ENCODE assay signal across 8 cellular contexts in the genomic region with DNA sequence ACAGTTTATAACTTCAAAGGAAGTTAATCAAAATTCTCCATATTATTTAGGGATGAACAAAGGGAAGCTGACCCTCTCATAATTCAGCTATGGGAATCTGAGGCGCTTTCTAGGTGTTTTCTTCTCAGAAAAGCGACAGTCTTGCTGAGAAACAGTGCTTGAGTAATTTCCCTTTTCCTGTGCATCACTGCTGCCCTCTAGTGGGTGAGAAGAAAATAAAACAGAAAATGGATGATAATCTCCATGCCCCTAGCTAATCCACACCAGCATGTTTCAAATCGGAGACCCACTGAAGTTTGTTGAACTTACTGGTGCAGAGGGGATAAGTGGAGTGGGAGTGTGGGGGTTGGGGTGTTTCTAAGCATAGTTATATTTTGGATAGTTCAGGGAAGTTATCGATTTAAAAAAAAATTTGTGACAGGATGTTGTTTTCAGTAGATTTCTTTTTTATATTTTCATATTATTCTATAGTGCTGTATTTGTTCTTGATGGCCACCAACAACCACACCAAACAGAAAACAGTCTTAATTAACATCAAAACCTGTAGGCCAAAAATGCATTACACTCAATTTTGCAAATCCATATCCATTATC. TPM values are rescaled to one million over a fixed set of nuclear protein-coding genes. Genes with fewer than 3 reads are reported as not detected.
DNase-seq lines count a peak whose midpoint lies in the region; ATAC-seq and TF ChIP-seq lines count a peak whose summit lies in the region.

No MANE protein-coding gene starts in this region.

- ATAC-seq in left lung: peak; percentile 89

- H3K36me3 ChIP-seq in GM06990 (ENCODE audit: control insufficient read depth, insufficient read depth, low read length) (peaks cover 20% of the 10 kb centered on the region), left lung (peaks cover 0 to 42% of the 10 kb centered on the region in 2 donors)

- H3K9me3 Mint-ChIP-seq in type B pancreatic cell: no peaks in the 10 kb centered on the region

- TF ChIP-seq CTCF in AG09309 (IDR thresholded peaks at IDR 0.05; ENCODE audit: control insufficient read depth, insufficient read depth, low read depth, low read length, missing control alignments) (peak; percentile 77), GM06990 (IDR thresholded peaks at IDR 0.05; ENCODE audit: insufficient read depth, low read length, poor library complexity, severe bottlenecking) (peak; percentile 79), left lung (IDR thresholded peaks at IDR 0.05) (peak; percentile 55 to 60), type B pancreatic cell (conservative IDR thresholded peaks at IDR 0.05) (peak; percentile 86)

- H3K27ac ChIP-seq in left lung: peak overlapping the region in 1 of 2 donors; percentile 57

- intact Hi-C loops in left lung (cut with DNase I): no loop called here

- H3K27ac Mint-ChIP-seq in type B pancreatic cell: peak overlapping the region; percentile 37

- H3K4me3 ChIP-seq in AG09309 (ENCODE audit: control insufficient read depth, low read depth, low read length) (no peak overlapping the region), GM06990 (replicated peaks; ENCODE audit: low read depth, low read length) (peak overlapping the region; percentile 11), left lung (no peak overlapping the region)
- no peak overlapping the region for H3K4me3 ChIP-seq in Jurkat, Clone E6-1 (ENCODE audit: low read length)

- H3K4me3 Mint-ChIP-seq in type B pancreatic cell: no peak overlapping the region

- no peaks in the 10 kb centered on the region for H3K9me3 ChIP-seq in left lung

- peaks cover 4% of the 10 kb centered on the region for H3K4me1 Mint-ChIP-seq in type B pancreatic cell (ENCODE audit: unreplicated experiment)

- H3K27me3 Mint-ChIP-seq in type B pancreatic cell: no peaks in the 10 kb centered on the region

- no peaks in the 10 kb centered on the region for H3K27me3 ChIP-seq in GM06990 (replicated peaks; ENCODE audit: control insufficient read depth, insufficient read depth, low read length)
- H3K27me3 ChIP-seq in left lung: no peaks in the 10 kb centered on the region

- DNase-seq in AG09309 (ENCODE audit: low read depth) (peak; percentile 7), GM06990 (ENCODE audit: extremely low read depth, insufficient read length) (no peak), RKO (ENCODE audit: low spot score) (peak; percentile 69), cerebellum (ENCODE audit: low spot score) (peak; percentile 52), left lung (no peak), type B pancreatic cell (ENCODE audit: extremely low spot score, unreplicated experiment) (no peak), occipital lobe (lab: John Stamatoyannopoulos, UW) (no peak)
- peak; percentile 71 for DNase-seq in Jurkat, Clone E6-1 (ENCODE audit: low read depth, low spot score)

- no peaks in the 10 kb centered on the region for H3K36me3 Mint-ChIP-seq in type B pancreatic cell

- peaks cover 0 to 48% of the 10 kb centered on the region in 2 donors for H3K4me1 ChIP-seq in left lung

RNA-seq across cellular contexts. Expression of gene LCP1, which starts 21.4 kb away (rescaled TPM):
- 646 TPM for polyA plus RNA-seq in Jurkat, Clone E6-1 (2012; ENCODE audit: insufficient read depth, insufficient read length)
- 5.7 TPM for total RNA-seq in cerebellum
- 100 to 1,000 TPM; 119 to 401 TPM for total RNA-seq in left lung
- 43.3 and 157 TPM in 2 replicates for total RNA-seq in type B pancreatic cell (ENCODE audit: low replicate concordance)
- total RNA-seq in occipital lobe: 8.0 TPM

RNA-seq across cellular contexts. Expression of gene LRRC63, which starts 51.2 kb away (rescaled TPM):
- 0.55 TPM for polyA plus RNA-seq in Jurkat, Clone E6-1 (2012; ENCODE audit: insufficient read depth, insufficient read length)
- total RNA-seq in cerebellum (1.7 TPM), left lung (under 1 TPM; 0.35 to 0.65 TPM), type B pancreatic cell (ENCODE audit: low replicate concordance) (0.24 and 0.29 TPM in 2 replicates), occipital lobe (2.0 TPM)

RNA-seq across cellular contexts. Expression of gene CPB2, which starts 55.7 kb away (rescaled TPM):
- 0.69 TPM for polyA plus RNA-seq in Jurkat, Clone E6-1 (2012; ENCODE audit: insufficient read depth, insufficient read length)
- not detected for total RNA-seq in cerebellum
- 10 to 100 TPM in 1 of 2 donors, 1 to 10 TPM in 1; 5.1 to 18.4 TPM for total RNA-seq in left lung
- total RNA-seq in type B pancreatic cell (ENCODE audit: low replicate concordance): 0.19 and 0.31 TPM in 2 replicates
- not detected for total RNA-seq in occipital lobe

Comparison
In these comparisons a context has a peak if more than half of its experiments do, and no peak if none do; other contexts are left out.
1. DNase-seq: peak in AG09309 (single experiment), Jurkat, Clone E6-1 (single experiment), RKO (single experiment) and cerebellum (single experiment); none in GM06990 (single experiment), left lung (0 of 2), type B pancreatic cell (single experiment) and occipital lobe (single experiment).
2. Peak in every context shown above with its lines, with median percentiles within 50 percentile points of each other: CTCF ChIP-seq.